ENCODE assay signal across 6 cellular contexts in genomic region chr19:49117677-49118564, GRCh38.
DNase-seq lines count a peak whose midpoint lies in the region; ATAC-seq and TF ChIP-seq lines count a peak whose summit lies in the region.

No MANE protein-coding gene starts in this region.

- TF ChIP-seq CTCF in LNCaP clone FGC (IDR thresholded peaks at IDR 0.05; ENCODE audit: control insufficient read depth, extremely low read depth, insufficient read depth) (no peak), retinal pigment epithelial cell (conservative IDR thresholded peaks at IDR 0.05; ENCODE audit: low read depth, low read length) (no peak)

- peak overlapping the region; percentile 54 for H3K4me3 ChIP-seq in LNCaP clone FGC (ENCODE audit: low read depth, low read length)
- peak overlapping the region; percentile 69 for H3K4me3 ChIP-seq in retinal pigment epithelial cell (ENCODE audit: low read length)

- peak overlapping the region; percentile 93 to 97 for H3K27ac Mint-ChIP-seq in effector memory CD8-positive, alpha-beta T cell

- no peaks in the 10 kb centered on the region for H3K27me3 Mint-ChIP-seq in effector memory CD8-positive, alpha-beta T cell

- peaks cover 39 to 42% of the 10 kb centered on the region in 2 donors for H3K4me1 Mint-ChIP-seq in effector memory CD8-positive, alpha-beta T cell (ENCODE audit: low read depth in 2 of 2)

- no peak for ATAC-seq in effector memory CD8-positive, alpha-beta T cell (replicated peaks)
- no peak for ATAC-seq in GM21367 (IDR thresholded peaks at IDR 0.05; ENCODE audit: unreplicated experiment)

- DNase-seq in LNCaP clone FGC (ENCODE audit: low read depth) (no peak), retinal pigment epithelial cell (ENCODE audit: low read depth) (no peak), T1000 (lab: John Stamatoyannopoulos, UW) (no peak), putamen (ENCODE audit: low spot score) (no peak)
- no peak for DNase-seq in effector memory CD8-positive, alpha-beta T cell

- peak overlapping the region; percentile 90 to 96 for H3K4me3 Mint-ChIP-seq in effector memory CD8-positive, alpha-beta T cell

- peaks cover 6% of the 10 kb centered on the region for H3K36me3 Mint-ChIP-seq in effector memory CD8-positive, alpha-beta T cell (ENCODE audit: insufficient read depth)

- H3K9me3 Mint-ChIP-seq in effector memory CD8-positive, alpha-beta T cell, result no peaks in the 10 kb centered on the region
